Comparison of ENCODE assay signal across 1 cellular context in genomic region chr10:35219906-35220890, GRCh38.
TF ChIP-seq lines count a peak whose summit lies in the region.

No MANE protein-coding gene starts in this region.

TF ChIP-seq in GM23338, 12 proteins besides CTCF, POLR2A, EP300 and RAD21 (continued from another document):
- TF ChIP-seq ZNF462 (CRISPR knock-in tag; IDR thresholded peaks at IDR 0.05) = no peak
- no peak for TF ChIP-seq ZNF331 (CRISPR knock-in tag; IDR thresholded peaks at IDR 0.05; ENCODE audit: low read depth)
- TF ChIP-seq EZH2phosphoT487 (IDR thresholded peaks at IDR 0.05; ENCODE audit: unreplicated experiment) = no peak
- no peak for TF ChIP-seq ZNF114 (CRISPR knock-in tag; IDR thresholded peaks at IDR 0.05)
